8 cellular contexts compared by ENCODE assay signal in the genomic region with DNA sequence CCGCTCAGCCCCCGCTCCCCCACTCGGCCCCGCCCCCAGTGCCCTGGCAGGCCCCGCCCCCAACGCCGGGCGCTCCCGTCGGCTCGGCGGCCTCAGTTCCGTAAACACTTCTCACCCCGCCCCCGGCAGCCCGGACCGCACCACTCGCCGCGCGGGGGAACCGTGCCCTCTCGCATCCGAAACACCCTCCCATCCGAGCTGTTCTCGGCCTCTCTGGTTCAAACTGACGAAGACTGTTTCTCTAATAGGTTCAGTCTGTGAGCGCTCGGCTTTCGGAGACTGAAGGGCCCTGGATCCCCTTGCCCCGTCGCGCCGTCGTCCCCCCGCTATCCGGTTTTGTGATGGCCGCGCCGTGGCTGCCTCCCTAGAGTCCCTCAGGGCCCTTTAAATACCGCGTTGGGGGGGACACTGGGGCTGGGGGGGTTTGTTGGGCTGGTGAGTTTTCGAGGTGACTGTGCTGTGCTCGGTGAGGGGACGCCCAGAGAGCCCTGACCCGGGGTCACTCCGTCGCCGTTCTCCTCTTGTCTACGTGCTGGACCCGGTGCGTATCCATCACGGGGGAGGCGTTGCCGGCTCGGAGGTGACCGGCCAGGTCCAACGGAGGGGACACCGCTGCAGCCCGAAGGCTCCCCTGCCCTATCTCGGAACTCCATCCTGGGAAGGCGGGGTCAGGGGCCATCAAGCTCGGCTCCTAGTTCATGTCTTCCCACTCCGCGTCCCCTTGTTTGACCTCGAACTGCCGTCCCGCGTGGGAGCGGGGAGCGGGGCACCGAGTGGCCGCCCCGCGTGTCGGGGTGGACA. TPM values are rescaled to one million over a fixed set of nuclear protein-coding genes. Genes with fewer than 3 reads are reported as not detected.
DNase-seq lines count a peak whose midpoint lies in the region; ATAC-seq and TF ChIP-seq lines count a peak whose summit lies in the region.

TSS of gene TCP11L2 (plus strand) at position 333 of the 801 bp plus-strand sequence. CDS start 8,343 bp downstream, outside the sequence.

- no peaks in the 10 kb centered on the region for H3K9me3 ChIP-seq in T-helper 17 cell (ENCODE audit: control insufficient read depth, low read length, poor library complexity, severe bottlenecking)

- no peak for TF ChIP-seq CTCF in GM12864 (IDR thresholded peaks at IDR 0.05; ENCODE audit: low read depth, low read length, missing control alignments)
- no peak for TF ChIP-seq CTCF in progenitor cell of endocrine pancreas (IDR thresholded peaks at IDR 0.05; ENCODE audit: unreplicated experiment)
- no peak for TF ChIP-seq CTCF in type B pancreatic cell (conservative IDR thresholded peaks at IDR 0.05)

- DNase-seq in GM12864 (ENCODE audit: low read depth) = peak; percentile 29
- peak; percentile 72 for DNase-seq in NCI-H1105 treated with DMSO at 0.1 percent for 48 hours (lab: John Stamatoyannopoulos, UW)
- peak; percentile 87 to 94 (median 91) for DNase-seq in T-helper 17 cell
- peak; percentile 62 for DNase-seq in amniotic stem cell (lab: John Stamatoyannopoulos, UW)
- DNase-seq in left cardiac atrium = peak; percentile 90
- DNase-seq in progenitor cell of endocrine pancreas (ENCODE audit: low spot score, unreplicated experiment) = peak; percentile 78
- peak; percentile 89 for DNase-seq in type B pancreatic cell (ENCODE audit: extremely low spot score, unreplicated experiment)

- H3K9me3 Mint-ChIP-seq in progenitor cell of endocrine pancreas (ENCODE audit: low read depth) (no peaks in the 10 kb centered on the region), type B pancreatic cell (no peaks in the 10 kb centered on the region)

- peaks cover 53% of the 10 kb centered on the region for H3K4me1 Mint-ChIP-seq in T-helper 17 cell
- H3K4me1 Mint-ChIP-seq in progenitor cell of endocrine pancreas (ENCODE audit: low read depth) = peaks cover 4% of the 10 kb centered on the region
- peaks cover 14% of the 10 kb centered on the region for H3K4me1 Mint-ChIP-seq in type B pancreatic cell (ENCODE audit: unreplicated experiment)

- H3K27ac Mint-ChIP-seq in T-helper 17 cell = peak within 1 kb of the TSS; percentile 98
- peak within 1 kb of the TSS; percentile 99 for H3K27ac Mint-ChIP-seq in progenitor cell of endocrine pancreas
- peak within 1 kb of the TSS; percentile 98 for H3K27ac Mint-ChIP-seq in type B pancreatic cell

- peak within 1 kb of the TSS; percentile 84 for H3K4me3 ChIP-seq in GM12864 (ENCODE audit: low read depth, low read length)

- intact Hi-C loops in left cardiac atrium (cut with DNase I) = loop anchor here in 1 of 2 donors (2.0 to 5.0 kb wide), 2 partner anchors 40 to 55 kb away; partner anchors contain the start of gene CKAP4

- H3K27me3 Mint-ChIP-seq in T-helper 17 cell = no peaks in the 10 kb centered on the region
- no peaks in the 10 kb centered on the region for H3K27me3 Mint-ChIP-seq in progenitor cell of endocrine pancreas
- H3K27me3 Mint-ChIP-seq in type B pancreatic cell = no peaks in the 10 kb centered on the region

- peak; percentile 82 for ATAC-seq in HG02642 (IDR thresholded peaks at IDR 0.05; ENCODE audit: poor library complexity, unreplicated experiment)
- ATAC-seq in T-helper 17 cell = peak; percentile 60
- ATAC-seq in left cardiac atrium = peak; percentile 92

- H3K36me3 Mint-ChIP-seq in T-helper 17 cell (ENCODE audit: low read depth) = peaks cover 4% of the 10 kb centered on the region
- no peaks in the 10 kb centered on the region for H3K36me3 Mint-ChIP-seq in progenitor cell of endocrine pancreas (ENCODE audit: insufficient read depth)
- H3K36me3 Mint-ChIP-seq in type B pancreatic cell = no peaks in the 10 kb centered on the region

- H3K4me3 Mint-ChIP-seq in T-helper 17 cell (peak within 1 kb of the TSS; percentile 97), progenitor cell of endocrine pancreas (ENCODE audit: low read depth) (peak within 1 kb of the TSS; percentile 91), type B pancreatic cell (peak within 1 kb of the TSS; percentile 96)

RNA-seq across cellular contexts. Expression of gene TCP11L2, which starts in this region (rescaled TPM):
- total RNA-seq in T-helper 17 cell = 100 to 1,000 TPM; 134 to 148 TPM
- 10 to 100 TPM; 41.5 to 52.5 TPM for total RNA-seq in left cardiac atrium
- 14.8 and 16.1 TPM in 2 replicates for total RNA-seq in progenitor cell of endocrine pancreas
- 12.3 and 21.8 TPM in 2 replicates for total RNA-seq in type B pancreatic cell (ENCODE audit: low replicate concordance)

Comparison
In these comparisons a context has a peak if more than half of its experiments do, and no peak if none do; other contexts are left out.
1. Peak in every context shown above with its lines: DNase-seq, ATAC-seq and H3K4me3 ChIP-seq.
2. DNase-seq: peak in every context shown above with its lines; median percentile 91 in T-helper 17 cell; 90 in left cardiac atrium; 89 in type B pancreatic cell; 78 in progenitor cell of endocrine pancreas; 72 in NCI-H1105 treated with DMSO at 0.1 percent for 48 hours; 62 in amniotic stem cell; 29 in GM12864.